In the genomic region with DNA sequence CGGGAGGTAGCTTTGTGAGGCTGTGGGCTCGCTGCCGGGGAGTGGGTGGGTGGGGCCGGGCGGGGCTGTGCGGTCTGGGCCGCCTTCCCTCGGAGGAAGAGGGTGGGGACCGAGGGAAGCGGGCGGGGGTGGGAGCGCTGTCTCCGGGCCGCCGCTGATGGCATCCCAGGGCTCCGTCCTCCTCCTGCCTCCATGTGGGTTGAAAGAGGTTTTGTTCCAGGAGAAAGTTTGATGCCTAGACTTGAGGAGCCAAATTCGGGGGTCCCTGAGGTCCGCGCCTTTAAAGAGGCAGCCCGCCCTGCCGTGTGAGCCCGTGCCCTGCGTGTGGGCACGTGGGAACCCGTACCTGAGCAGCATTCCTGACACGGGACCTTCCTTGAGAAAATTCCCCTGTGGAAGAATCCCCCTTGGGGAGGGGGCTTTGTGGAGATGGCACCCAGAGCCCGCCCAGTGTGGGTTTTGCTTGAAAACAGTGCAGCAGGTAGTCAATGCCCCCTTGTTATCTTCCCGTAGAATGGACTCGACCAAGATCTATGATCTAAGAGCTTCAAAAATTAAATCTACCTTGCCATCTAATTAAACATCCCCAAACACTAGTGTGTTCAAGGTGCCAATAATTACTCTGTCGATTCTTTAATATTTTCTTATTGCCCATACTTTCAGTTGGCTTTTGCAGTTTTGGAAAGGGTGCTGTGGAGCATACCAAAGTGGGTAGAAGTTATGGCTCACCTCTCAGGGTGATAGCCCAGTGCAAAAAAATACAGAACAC, we compare ENCODE assay signal across 8 cellular contexts.
DNase-seq lines count a peak whose midpoint lies in the region; ATAC-seq and TF ChIP-seq lines count a peak whose summit lies in the region.

No MANE protein-coding gene starts in this region.

- H3K27me3 ChIP-seq in HUES6 (ENCODE audit: control insufficient read depth, insufficient read depth, low read length) (peaks cover 68% of the 10 kb centered on the region), liver (ENCODE audit: control insufficient read depth in 4 of 4, insufficient read depth in 4 of 4, low read length in 3 of 4) (peaks cover 0 to 5% (median 2%) of the 10 kb centered on the region in 4 donors), upper lobe of left lung (no peaks in the 10 kb centered on the region)

- no peak for TF ChIP-seq EP300 in upper lobe of left lung (IDR thresholded peaks at IDR 0.05)

- TF ChIP-seq POLR2A in upper lobe of left lung (IDR thresholded peaks at IDR 0.05), result no peak

- peak overlapping the region in 3 of 5 experiments; percentile 14 to 18 (median 15) for H3K27ac Mint-ChIP-seq in brain

- TF ChIP-seq CTCF in brain (conservative IDR thresholded peaks at IDR 0.05), result no peak
- no peak for TF ChIP-seq CTCF in liver (IDR thresholded peaks at IDR 0.05; ENCODE audit: low read depth, low read length, missing input control)
- no peak for TF ChIP-seq CTCF in upper lobe of left lung (IDR thresholded peaks at IDR 0.05)

- ATAC-seq in upper lobe of left lung (ENCODE audit: low FRiP score in 2 of 2), result peak; percentile 7 to 69
- ATAC-seq in HG03196 (IDR thresholded peaks at IDR 0.05; ENCODE audit: unreplicated experiment), result no peak

- DNase-seq in NCI-H345 (lab: John Stamatoyannopoulos, UW), result peak; percentile 32
- DNase-seq in NCI-H345 treated with DMSO at 0.1 percent for 48 hours (lab: John Stamatoyannopoulos, UW; ENCODE audit: unreplicated experiment), result no peak
- DNase-seq in upper lobe of left lung, result peak in 1 of 2 donors; percentile 25
- DNase-seq in NCI-H1436 (lab: John Stamatoyannopoulos, UW), result no peak

- peaks cover 3% of the 10 kb centered on the region; the same call in 1 of the 2 replicates for H3K4me1 ChIP-seq in HUES6 (ENCODE audit: control insufficient read depth, insufficient read depth, low read length)
- peaks cover 2 to 8% (median 7%) of the 10 kb centered on the region in 4 donors for H3K4me1 ChIP-seq in liver (ENCODE audit: control insufficient read depth in 4 of 4, insufficient read depth in 4 of 4, low read length in 3 of 4)
- peaks cover 5 to 24% (median 6%) of the 10 kb centered on the region in 4 donors for H3K4me1 ChIP-seq in upper lobe of left lung

- no peak for TF ChIP-seq RAD21 in liver (IDR thresholded peaks at IDR 0.05)

- H3K4me1 Mint-ChIP-seq in brain, result peaks cover 52% of the 10 kb centered on the region

- peak overlapping the region; percentile 81 for H3K4me3 ChIP-seq in HUES6 (ENCODE audit: low read depth, low read length)
- peak overlapping the region in 2 of 3 donors; percentile 83 to 90 for H3K4me3 ChIP-seq in liver (ENCODE audit: low read depth in 1 of 3, low read length in 3 of 3)
- H3K4me3 ChIP-seq in upper lobe of left lung, result peak overlapping the region; percentile 49 to 82 (median 70)

- H3K9ac ChIP-seq in HUES6 (ENCODE audit: low read length) (no peak overlapping the region), liver (ENCODE audit: low read depth in 1 of 2, low read length in 2 of 2) (no peak overlapping the region)

- 11% methylated on average over 30 of the region's 30 CpGs for WGBS in liver
- WGBS in upper lobe of left lung, 2 donors, result 11 to 15% methylated on average over 13 to 24 of the region's 30 CpGs

- H3K9me3 Mint-ChIP-seq in brain, result no peaks in the 10 kb centered on the region

- no peak overlapping the region for H3K27ac ChIP-seq in HUES6 (ENCODE audit: low read depth, low read length)
- H3K27ac ChIP-seq in liver (ENCODE audit: low read depth in 1 of 2, low read length in 2 of 2), result no peak overlapping the region
- peak overlapping the region; percentile 61 to 84 (median 79) for H3K27ac ChIP-seq in upper lobe of left lung

- no peaks in the 10 kb centered on the region for H3K36me3 Mint-ChIP-seq in brain

- H3K9me3 ChIP-seq in HUES6 (ENCODE audit: control insufficient read depth, insufficient read depth, low read depth, low read length) (no peaks in the 10 kb centered on the region), liver (ENCODE audit: control insufficient read depth in 4 of 4, low read length in 3 of 4) (no peaks in the 10 kb centered on the region), upper lobe of left lung (no peaks in the 10 kb centered on the region)

- no peaks in the 10 kb centered on the region for H3K36me3 ChIP-seq in HUES6 (ENCODE audit: control insufficient read depth, insufficient read depth, low read length)
- no peaks in the 10 kb centered on the region for H3K36me3 ChIP-seq in liver (ENCODE audit: control insufficient read depth in 4 of 4, insufficient read depth in 3 of 4, low read depth in 1 of 4, low read length in 3 of 4)
- no peaks in the 10 kb centered on the region for H3K36me3 ChIP-seq in upper lobe of left lung

- peaks cover 37% of the 10 kb centered on the region for H3K27me3 Mint-ChIP-seq in brain

- peak overlapping the region; percentile 71 to 91 (median 84) for H3K4me3 Mint-ChIP-seq in brain

TF ChIP-seq in liver, 16 proteins besides CTCF, POLR2A, EP300 and RAD21:
- TF ChIP-seq YY1 (IDR thresholded peaks at IDR 0.05) (no peak), SP1 (IDR thresholded peaks at IDR 0.05) (no peak), RXRA (IDR thresholded peaks at IDR 0.05) (no peak), FOXA2 (IDR thresholded peaks at IDR 0.05) (no peak), GABPA (IDR thresholded peaks at IDR 0.05 in 1 of 2, conservative IDR thresholded peaks at IDR 0.05 in 1 of 2) (no peak), HNF4G (IDR thresholded peaks at IDR 0.05) (no peak), TAF1 (conservative IDR thresholded peaks at IDR 0.05) (no peak)
- TF ChIP-seq, protein P1, sequence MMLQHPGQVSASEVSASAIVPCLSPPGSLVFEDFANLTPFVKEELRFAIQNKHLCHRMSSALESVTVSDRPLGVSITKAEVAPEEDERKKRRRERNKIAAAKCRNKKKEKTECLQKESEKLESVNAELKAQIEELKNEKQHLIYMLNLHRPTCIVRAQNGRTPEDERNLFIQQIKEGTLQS (IDR thresholded peaks at IDR 0.05), result no peak

Comparison
In these comparisons a context has a peak if more than half of its experiments do, and no peak if none do; other contexts are left out.
1. H3K27ac ChIP-seq: peak in upper lobe of left lung (4 of 4); none in HUES6 (single experiment) and liver (0 of 2).
2. Peak in every context shown above with its lines, with median percentiles within 50 percentile points of each other: H3K4me3 ChIP-seq.